Comparison of ENCODE assay signal across 16 cellular contexts in the genomic region with DNA sequence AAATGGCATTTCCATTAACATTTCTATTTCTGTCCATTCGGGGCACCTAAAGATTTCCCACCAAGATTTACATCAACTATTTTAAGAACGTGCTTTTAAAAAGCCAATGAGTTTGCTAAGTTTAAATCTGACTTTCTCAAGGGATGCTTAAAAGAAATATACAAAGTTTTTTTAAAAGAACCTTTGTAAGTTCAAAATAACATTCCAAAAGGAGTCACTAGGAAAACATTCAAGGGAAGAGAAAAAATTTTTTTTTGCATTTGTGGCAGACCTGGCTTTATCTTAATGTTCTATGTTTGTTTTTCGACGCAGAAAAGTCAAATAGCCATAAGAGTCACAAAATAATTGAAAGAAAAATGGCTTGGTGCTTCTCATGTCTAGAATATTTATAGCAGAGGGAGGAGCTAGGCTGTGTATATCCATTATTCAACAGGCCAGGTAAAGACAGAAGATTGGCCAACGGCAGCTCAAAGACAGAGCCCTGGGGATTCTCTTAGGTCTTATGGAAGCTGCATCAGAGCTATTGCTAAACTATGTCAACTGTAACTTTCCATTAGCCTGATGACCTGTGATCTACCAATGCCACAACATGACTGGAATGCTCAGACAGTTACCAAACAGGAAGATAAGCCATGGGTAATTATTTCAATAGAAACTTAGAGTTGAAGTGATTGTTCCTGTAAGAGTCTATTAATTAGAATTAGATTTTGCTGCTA. TPM values are rescaled to one million over a fixed set of nuclear protein-coding genes. Genes with fewer than 3 reads are reported as not detected.
DNase-seq lines count a peak whose midpoint lies in the region; ATAC-seq, FAIRE-seq and TF ChIP-seq lines count a peak whose summit lies in the region.
"Had no signal": no experiment of that assay in that cellular context is flagged by ENCODE, and none has a peak within 500 bp of the region (broad histone marks: within the 10 kb centered on the region; RNA-seq: fewer than 3 reads in every experiment).

No MANE protein-coding gene starts in this region.

- no peak for ATAC-seq in HG02763 (IDR thresholded peaks at IDR 0.05; ENCODE audit: unreplicated experiment)
- no peak for ATAC-seq in esophagus mucosa
- ATAC-seq: PC-3 had no signal

- POLR2A ChIA-PET in AG04450 (lab: Yijun Ruan, JAX): interaction anchor here (0.6 to 1.0 kb wide), 4 partner anchors 14 to 37 kb away, joined by 3 read pairs; no protein-coding TSS in a partner anchor

- no peak for DNase-seq in AG04450 (ENCODE audit: low read depth, low spot score)
- DNase-seq in M059J (ENCODE audit: low read depth): peak; percentile 83
- DNase-seq in fibroblast of gingiva (ENCODE audit: low read depth): peak; percentile 20
- DNase-seq in non-pigmented ciliary epithelial cell (ENCODE audit: low read depth): peak; percentile 56
- DNase-seq in GDM1 (lab: John Stamatoyannopoulos, UW): no peak
- DNase-seq in small intestine: no peak
- DNase-seq: activated naive CD8-positive, alpha-beta T cell treated with anti-CD3 and anti-CD28 coated beads for 36 hours; effector CD4-positive, alpha-beta T cell; head of caudate nucleus; NCI-H1417 treated with DMSO at 0.1 percent for 48 hours; NCI-H446 treated with DMSO at 0.1 percent for 48 hours had no signal

- no peak overlapping the region for H3K4me3 ChIP-seq in AG04450 (ENCODE audit: low read depth, low read length)
- H3K4me3 ChIP-seq in small intestine (ENCODE audit: low read depth in 1 of 2, low read length in 2 of 2): no peak overlapping the region
- H3K4me3 ChIP-seq: lung, tibial nerve had no signal

- H3K27ac ChIP-seq in AG04450 (ENCODE audit: low read depth, low read length) (peak overlapping the region; percentile 94), small intestine (ENCODE audit: low read depth in 1 of 2, low read length in 1 of 2) (no peak overlapping the region)

- H3K27me3 ChIP-seq in AG04450 (ENCODE audit: control insufficient read depth, insufficient read depth, low read length) (no peaks in the 10 kb centered on the region), small intestine (ENCODE audit: control insufficient read depth in 2 of 2, insufficient read depth in 2 of 2, low read length in 2 of 2) (no peaks in the 10 kb centered on the region)
- H3K27me3 ChIP-seq: tibial nerve had no signal

- CTCF ChIA-PET in AG04450 (lab: Charles Lee): interaction anchor here (0.7 to 1.4 kb wide), 3 partner anchors 82 to 375 kb away, joined by 3 to 4 read pairs (median 3); no protein-coding TSS in a partner anchor

- 71 to 80% (median 74%) methylated on average over 5 of the region's 5 CpGs for WGBS in small intestine, 3 donors

- H3K9me3 ChIP-seq in AG04450 (ENCODE audit: control insufficient read depth, insufficient read depth, low read length) (no peaks in the 10 kb centered on the region; the same call in 1 of the 2 replicates), small intestine (ENCODE audit: control insufficient read depth, low read depth) (no peaks in the 10 kb centered on the region)
- H3K9me3 ChIP-seq: tibial nerve had no signal

- no peak for FAIRE-seq in small intestine (lab: Jason Lieb, UNC)

- no peaks in the 10 kb centered on the region for H3K4me1 ChIP-seq in small intestine (ENCODE audit: control insufficient read depth in 2 of 2, insufficient read depth in 1 of 2, low read depth in 1 of 2, low read length in 1 of 2)

- H3K36me3 ChIP-seq in small intestine (ENCODE audit: control insufficient read depth in 2 of 2, insufficient read depth in 2 of 2, low read length in 2 of 2): no peaks in the 10 kb centered on the region
- H3K36me3 ChIP-seq: tibial nerve had no signal

- no peak for TF ChIP-seq CTCF in AG04450 (IDR thresholded peaks at IDR 0.05; ENCODE audit: low read depth, low read length)

RNA-seq across cellular contexts. Expression of a gene that starts 37.8 kb away (rescaled TPM):
- polyA plus RNA-seq in AG04450 (2011; rRNA removed) (17.5 and 19.0 TPM in 2 replicates), small intestine (1 to 10 TPM in 2 of 3 donors, under 1 TPM in 1; under 0.01 to 3.1 (median 1.1) TPM)
- 38.7 and 45.3 TPM in 2 replicates for polyA minus RNA-seq in AG04450 (2011; rRNA and poly(A)+ RNA removed)
- total RNA-seq in M059J (2014; rRNA removed; shearing (Covaris generic)): 1.5 and 1.8 TPM in 2 replicates
- total RNA-seq in esophagus mucosa: 1.3 TPM
- total RNA-seq: activated naive CD8-positive, alpha-beta T cell treated with anti-CD3 and anti-CD28 coated beads for 36 hours; PC-3 had no signal

Comparison
In these comparisons a context has a peak if more than half of its experiments do, and no peak if none do; other contexts are left out.
1. DNase-seq: peak in M059J (single experiment), fibroblast of gingiva (single experiment) and non-pigmented ciliary epithelial cell (single experiment); none in AG04450 (single experiment), GDM1 (single experiment) and small intestine (single experiment).